8 cellular contexts compared by ENCODE assay signal in genomic region chr3:101381809-101382208, GRCh38.
DNase-seq lines count a peak whose midpoint lies in the region; TF ChIP-seq lines count a peak whose summit lies in the region.

No MANE protein-coding gene starts in this region.

- H3K27ac ChIP-seq in KMS-11 (no peak overlapping the region), fibroblast of lung (ENCODE audit: insufficient read depth, low read length) (no peak overlapping the region), prostate gland (no peak overlapping the region)

- no peaks in the 10 kb centered on the region for H3K27me3 Mint-ChIP-seq in mesothelial cell of epicardium (ENCODE audit: low read depth)

- H4K20me1 ChIP-seq in KMS-11 (ENCODE audit: insufficient read depth) (no peaks in the 10 kb centered on the region), fibroblast of lung (ENCODE audit: control insufficient read depth, extremely low read depth, insufficient read depth, low read length) (no peaks in the 10 kb centered on the region)

- TF ChIP-seq CTCF in KMS-11 (conservative IDR thresholded peaks at IDR 0.05; ENCODE audit: low read depth, low read length), result peak; percentile 55
- peak; percentile 35 to 48 for TF ChIP-seq CTCF in fibroblast of lung (conservative IDR thresholded peaks at IDR 0.05 in 1 of 2, IDR thresholded peaks at IDR 0.05 in 1 of 2; ENCODE audit: low read depth in 1 of 2, low read length in 2 of 2)
- TF ChIP-seq CTCF in prostate gland (IDR thresholded peaks at IDR 0.05), result peak in 2 of 4 experiments; percentile 38 to 40
- TF ChIP-seq CTCF in mesothelial cell of epicardium (IDR thresholded peaks at IDR 0.05; ENCODE audit: unreplicated experiment), result no peak

- peaks cover 29% of the 10 kb centered on the region for H3K9me3 Mint-ChIP-seq in mesothelial cell of epicardium

- H3K4me1 ChIP-seq in KMS-11 (ENCODE audit: low read depth, poor library complexity, severe bottlenecking) (peaks cover 37% of the 10 kb centered on the region), fibroblast of lung (ENCODE audit: control insufficient read depth, extremely low read depth, insufficient read depth, low read length) (no peaks in the 10 kb centered on the region), prostate gland (replicated peaks) (no peaks in the 10 kb centered on the region)

- intact Hi-C loops in prostate gland (cut with DNase I), result no loop called here

- no peaks in the 10 kb centered on the region for H3K9me3 ChIP-seq in fibroblast of lung (ENCODE audit: control insufficient read depth, insufficient read depth, low read depth, low read length)
- no peaks in the 10 kb centered on the region for H3K9me3 ChIP-seq in prostate gland

- H3K4me3 ChIP-seq in KMS-11 (IDR thresholded peaks at IDR 0.05; ENCODE audit: insufficient read depth, low read depth, low read length) (no peak overlapping the region), fibroblast of lung (replicated peaks in 1 of 4; ENCODE audit: control extremely low read depth in 1 of 4, insufficient read depth in 1 of 4, low read depth in 3 of 4, low read length in 4 of 4) (no peak overlapping the region), prostate gland (no peak overlapping the region)

- no peaks in the 10 kb centered on the region for H3K79me2 ChIP-seq in KMS-11 (ENCODE audit: insufficient read depth, low read depth)
- no peaks in the 10 kb centered on the region for H3K79me2 ChIP-seq in fibroblast of lung (ENCODE audit: control insufficient read depth, insufficient read depth, low read length)

- H3K27me3 ChIP-seq in KMS-11 (ENCODE audit: insufficient read depth, low read depth) (no peaks in the 10 kb centered on the region), fibroblast of lung (ENCODE audit: control insufficient read depth, insufficient read depth, low read length) (no peaks in the 10 kb centered on the region), prostate gland (replicated peaks; ENCODE audit: insufficient read depth) (no peaks in the 10 kb centered on the region)

- no peaks in the 10 kb centered on the region for H3K36me3 ChIP-seq in KMS-11 (ENCODE audit: insufficient read depth)
- H3K36me3 ChIP-seq in fibroblast of lung (ENCODE audit: control insufficient read depth, insufficient read depth, low read length), result no peaks in the 10 kb centered on the region
- H3K36me3 ChIP-seq in prostate gland, result no peaks in the 10 kb centered on the region

- H2AFZ ChIP-seq in KMS-11 (ENCODE audit: low read depth) (no peak overlapping the region), fibroblast of lung (ENCODE audit: low read length) (no peak overlapping the region)

- H3K4me3 Mint-ChIP-seq in mesothelial cell of epicardium, result no peak overlapping the region

- no peak for TF ChIP-seq POLR2A in prostate gland (IDR thresholded peaks at IDR 0.05)

- DNase-seq in DMS53 (lab: John Stamatoyannopoulos, UW) (peak; percentile 65), RPMI8226 (peak; percentile 49), fibroblast of lung (ENCODE audit: low read depth in 2 of 2) (peak; percentile 31 to 73), renal cortical epithelial cell (ENCODE audit: low read depth) (peak; percentile 50), prostate gland (ENCODE audit: low spot score) (no peak), mucosa of gallbladder (ENCODE audit: low spot score) (no peak), mesothelial cell of epicardium (ENCODE audit: low spot score in 2 of 2, unreplicated experiment in 2 of 2) (no peak)

- H3K9ac ChIP-seq in KMS-11, result no peak overlapping the region
- no peak overlapping the region for H3K9ac ChIP-seq in fibroblast of lung (ENCODE audit: insufficient read depth, low read length)

- peaks cover 32% of the 10 kb centered on the region for H3K36me3 Mint-ChIP-seq in mesothelial cell of epicardium

- H3K27ac Mint-ChIP-seq in mesothelial cell of epicardium, result no peak overlapping the region

- peaks cover 10% of the 10 kb centered on the region for H3K4me1 Mint-ChIP-seq in mesothelial cell of epicardium

- peak overlapping the region; percentile 37; the same call in 1 of the 2 replicates for H3K4me2 ChIP-seq in KMS-11
- no peak overlapping the region for H3K4me2 ChIP-seq in fibroblast of lung (ENCODE audit: extremely low read depth, insufficient read depth, low read length)

Comparison
In these comparisons a context has a peak if more than half of its experiments do, and no peak if none do; other contexts are left out.
1. DNase-seq: peak in DMS53 (single experiment), RPMI8226 (single experiment), fibroblast of lung (2 of 2) and renal cortical epithelial cell (single experiment); none in prostate gland (single experiment), mucosa of gallbladder (single experiment) and mesothelial cell of epicardium (0 of 2).